Comparison of ENCODE assay signal across 7 cellular contexts in the genomic region with DNA sequence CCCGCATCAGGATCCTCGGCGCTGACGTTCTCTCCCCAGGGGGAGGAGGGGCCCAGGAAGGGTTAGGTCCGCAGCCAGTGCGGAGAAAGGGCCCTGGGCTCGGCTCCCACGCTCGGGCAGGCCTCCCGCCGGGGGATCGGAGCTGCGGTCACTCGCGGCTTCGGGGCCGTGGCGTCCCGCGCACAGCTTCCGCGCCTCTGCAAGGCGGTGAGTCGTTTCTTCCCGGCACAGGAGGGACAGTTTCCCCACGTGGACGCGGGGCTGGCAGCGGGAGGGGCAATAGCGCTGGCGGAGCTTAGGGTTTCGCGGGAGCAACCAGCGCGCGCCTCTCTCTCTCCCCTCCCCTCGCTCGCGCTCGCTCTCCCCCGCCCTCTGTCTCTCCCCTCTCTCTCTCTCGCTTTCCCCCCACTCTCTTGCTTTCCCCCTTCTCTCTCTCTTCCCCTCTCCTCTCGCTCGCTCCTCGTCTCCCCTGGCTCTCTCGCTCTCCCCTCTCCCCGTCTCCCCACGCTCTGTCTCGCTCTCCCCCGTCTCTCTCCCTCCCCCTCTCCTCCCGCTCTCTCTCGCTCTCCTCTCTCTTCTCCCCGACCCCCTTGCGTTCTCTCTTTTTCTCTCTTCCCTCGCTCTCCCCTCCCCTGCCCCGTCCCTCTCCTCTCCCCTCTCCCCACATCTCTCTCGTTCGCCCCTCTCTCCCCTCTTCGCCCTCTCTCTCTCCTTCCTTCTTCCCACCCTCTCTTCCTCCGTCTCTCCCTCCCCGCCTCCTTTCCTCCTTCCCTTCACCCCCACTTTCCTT. TPM values are rescaled to one million over a fixed set of nuclear protein-coding genes. Genes with fewer than 3 reads are reported as not detected.
DNase-seq lines count a peak whose midpoint lies in the region; ATAC-seq and TF ChIP-seq lines count a peak whose summit lies in the region.

No MANE protein-coding gene starts in this region.

- no peaks in the 10 kb centered on the region for H3K9me3 Mint-ChIP-seq in stimulated activated naive B cell treated with anti-CD40 and anti-IgM and Interleukin-4, amounts not matched to agents 10 μg/mL and 1 μg/mL and 100 μg/mL, for 72 hours

- H3K27me3 ChIP-seq in muscle layer of duodenum (ENCODE audit: low read depth, low read length) = no peaks in the 10 kb centered on the region

- H3K4me3 Mint-ChIP-seq in stimulated activated naive B cell treated with anti-CD40 and anti-IgM and Interleukin-4, amounts not matched to agents 10 μg/mL and 1 μg/mL and 100 μg/mL, for 72 hours = peak overlapping the region; percentile 79 to 87

- no peaks in the 10 kb centered on the region for H3K9me3 ChIP-seq in muscle layer of duodenum (ENCODE audit: control insufficient read depth in 1 of 2, low read length in 2 of 2)

- peak; percentile 40 for ATAC-seq in stimulated activated naive B cell treated with anti-CD40 and anti-IgM and Interleukin-4, amounts not matched to agents 10 μg/mL and 1 μg/mL and 100 μg/mL, for 72 hours (replicated peaks)
- no peak for ATAC-seq in GM18498 (IDR thresholded peaks at IDR 0.05; ENCODE audit: unreplicated experiment)

- H3K4me3 ChIP-seq in epithelial cell of proximal tubule (ENCODE audit: low read depth, low read length) = peak overlapping the region; percentile 71
- H3K4me3 ChIP-seq in muscle layer of duodenum (ENCODE audit: low read depth in 1 of 2, low read length in 2 of 2) = peak overlapping the region; percentile 67 to 74

- DNase-seq in GM20000 (ENCODE audit: low spot score) (peak; percentile 77), NCI-H524 (lab: John Stamatoyannopoulos, UW) (peak; percentile 48 to 71), activated T-cell treated with anti-CD3 and anti-CD28 coated beads for 24 hours (ENCODE audit: low read depth) (peak; percentile 49), epithelial cell of proximal tubule (ENCODE audit: low read depth) (no peak)
- peak; percentile 26 for DNase-seq in stimulated activated naive B cell treated with anti-CD40 and anti-IgM and Interleukin-4, amounts not matched to agents 10 μg/mL and 1 μg/mL and 100 μg/mL, for 72 hours

- peak overlapping the region; percentile 80 for H3K27ac Mint-ChIP-seq in stimulated activated naive B cell treated with anti-CD40 and anti-IgM and Interleukin-4, amounts not matched to agents 10 μg/mL and 1 μg/mL and 100 μg/mL, for 72 hours

- H3K36me3 ChIP-seq in muscle layer of duodenum (ENCODE audit: control insufficient read depth in 1 of 2, insufficient read depth in 2 of 2, low read length in 2 of 2) = no peaks in the 10 kb centered on the region

- H3K27me3 Mint-ChIP-seq in stimulated activated naive B cell treated with anti-CD40 and anti-IgM and Interleukin-4, amounts not matched to agents 10 μg/mL and 1 μg/mL and 100 μg/mL, for 72 hours = peaks cover 41 to 66% of the 10 kb centered on the region in 2 donors

- peaks cover 0 to 11% of the 10 kb centered on the region in 2 donors for H3K4me1 ChIP-seq in muscle layer of duodenum (ENCODE audit: control insufficient read depth in 1 of 2, insufficient read depth in 2 of 2, low read length in 2 of 2)

- TF ChIP-seq CTCF in GM20000 (IDR thresholded peaks at IDR 0.05; ENCODE audit: extremely low read depth, missing control alignments) (no peak), epithelial cell of proximal tubule (conservative IDR thresholded peaks at IDR 0.05; ENCODE audit: low read depth, low read length) (no peak)

- H3K27ac ChIP-seq in muscle layer of duodenum (ENCODE audit: low read length) = no peak overlapping the region

- peaks cover 12 to 18% of the 10 kb centered on the region in 2 donors for H3K4me1 Mint-ChIP-seq in stimulated activated naive B cell treated with anti-CD40 and anti-IgM and Interleukin-4, amounts not matched to agents 10 μg/mL and 1 μg/mL and 100 μg/mL, for 72 hours

- no peaks in the 10 kb centered on the region for H3K36me3 Mint-ChIP-seq in stimulated activated naive B cell treated with anti-CD40 and anti-IgM and Interleukin-4, amounts not matched to agents 10 μg/mL and 1 μg/mL and 100 μg/mL, for 72 hours

RNA-seq across cellular contexts. Expression of gene MAP3K9, which starts 12.8 kb away (rescaled TPM):
- total RNA-seq in epithelial cell of proximal tubule = 13.7 and 16.7 TPM in 2 replicates
